Comparison of ENCODE assay signal across 8 cellular contexts in genomic region chr17:40559954-40560591, GRCh38. TPM values are rescaled to one million over a fixed set of nuclear protein-coding genes. Genes with fewer than 3 reads are reported as not detected.
DNase-seq lines count a peak whose midpoint lies in the region; ATAC-seq, FAIRE-seq and TF ChIP-seq lines count a peak whose summit lies in the region.

No MANE protein-coding gene starts in this region.

- H3K4me3 Mint-ChIP-seq in progenitor cell of endocrine pancreas (ENCODE audit: low read depth): no peak overlapping the region

- peak overlapping the region; percentile 95 to 99 for H3K27ac ChIP-seq in A549

- peaks cover 60% of the 10 kb centered on the region for H3K4me1 ChIP-seq in A549

- DNase-seq in A549 (ENCODE audit: low read depth in 1 of 2, low spot score in 1 of 2) (peak; percentile 97 to 99), NCI-H1436 treated with DMSO at 0.1 percent for 48 hours (lab: John Stamatoyannopoulos, UW) (peak; percentile 64), T follicular helper cell (ENCODE audit: low read depth) (peak; percentile 79), amniotic stem cell (lab: John Stamatoyannopoulos, UW) (peak; percentile 83), left cardiac atrium (peak; percentile 89), progenitor cell of endocrine pancreas (ENCODE audit: low spot score, unreplicated experiment) (peak; percentile 86), urothelium cell line (ENCODE audit: low spot score) (peak; percentile 95)

- WGBS in A549 (ENCODE audit: missing lambda C conversion rate): 19% methylated on average over 12 of the region's 13 CpGs

- FAIRE-seq in A549 (lab: Jason Lieb, UNC) (peak; percentile 97), urothelium cell line (lab: Jason Lieb, UNC) (peak; percentile 35)

- POLR2A ChIA-PET in A549 (lab: Yijun Ruan, JAX): interaction anchor here (0.5 to 4.9 kb wide), 21 partner anchors 9 to 198 kb away, joined by 3 to 27 read pairs (median 7); partner anchors contain the start of genes IGFBP4 and TOP2A

- H3K4me2 ChIP-seq in A549: peak overlapping the region; percentile 69

- H3K9me3 Mint-ChIP-seq in progenitor cell of endocrine pancreas (ENCODE audit: low read depth): no peaks in the 10 kb centered on the region

- H3K27me3 Mint-ChIP-seq in progenitor cell of endocrine pancreas: peaks cover 56% of the 10 kb centered on the region

- TF ChIP-seq EP300 in A549 (IDR thresholded peaks at IDR 0.05): peak in 1 of 2 experiments; percentile 22; a peak in 1 of 5 replicates

- no peak overlapping the region for H3K4me3 ChIP-seq in A549

- no peak overlapping the region for H3K27ac Mint-ChIP-seq in progenitor cell of endocrine pancreas

- TF ChIP-seq RAD21 in A549 (conservative IDR thresholded peaks at IDR 0.05 in 1 of 2, IDR thresholded peaks at IDR 0.05 in 1 of 2): peak; percentile 100

- CTCF ChIA-PET in A549 (lab: Yijun Ruan, JAX): interaction anchor here (0.6 to 26.0 kb wide), 62 partner anchors 10 to 1110 kb away, joined by 3 to 1144 read pairs (median 6); partner anchors contain the start of genes GJD3, IGFBP4, TNS4 and TOP2A

- no peaks in the 10 kb centered on the region for H3K9me3 ChIP-seq in A549

- ATAC-seq in A549 (peak; percentile 84 to 90), GM18517 (IDR thresholded peaks at IDR 0.05; ENCODE audit: unreplicated experiment) (peak; percentile 15), left cardiac atrium (peak; percentile 81 to 84)

- no peak for TF ChIP-seq POLR2A in A549 (IDR thresholded peaks at IDR 0.05; ENCODE audit: low read length)

- H3K4me1 Mint-ChIP-seq in progenitor cell of endocrine pancreas (ENCODE audit: low read depth): no peaks in the 10 kb centered on the region

- TF ChIP-seq CTCF in A549 (IDR thresholded peaks at IDR 0.05) (peak; percentile 99), progenitor cell of endocrine pancreas (IDR thresholded peaks at IDR 0.05; ENCODE audit: unreplicated experiment) (peak; percentile 94)

- no peaks in the 10 kb centered on the region for H3K36me3 Mint-ChIP-seq in progenitor cell of endocrine pancreas (ENCODE audit: insufficient read depth)

- intact Hi-C loops in left cardiac atrium (cut with DNase I): loop anchor here in 1 of 2 donors (2.0 to 5.0 kb wide), 2 partner anchors 118 to 201 kb away; partner anchors contain the start of gene IGFBP4

TF ChIP-seq in A549, 52 proteins besides CTCF, POLR2A, EP300 and RAD21 (continues in another document):
- TF ChIP-seq SMC3 (IDR thresholded peaks at IDR 0.05) (peak; percentile 99), RCOR1 (IDR thresholded peaks at IDR 0.05; ENCODE audit: low read depth, low read length) (no peak), MAX (IDR thresholded peaks at IDR 0.05) (peak; percentile 92), CHD2 (IDR thresholded peaks at IDR 0.05; ENCODE audit: low read length, partially characterized antibody) (peak; percentile 29), EHF (CRISPR knock-in tag; IDR thresholded peaks at IDR 0.05) (peak; percentile 95), PHF8 (IDR thresholded peaks at IDR 0.05; ENCODE audit: borderline replicate concordance, low read depth) (no peak), ZSCAN20 (CRISPR knock-in tag; IDR thresholded peaks at IDR 0.05) (peak; percentile 91), TFCP2L1 (CRISPR knock-in tag; IDR thresholded peaks at IDR 0.05) (peak; percentile 96), E2F6 (IDR thresholded peaks at IDR 0.05; ENCODE audit: borderline replicate concordance, low read depth) (peak; percentile 90; the same call in 1 of the 2 replicates), RNF2 (IDR thresholded peaks at IDR 0.05; ENCODE audit: borderline replicate concordance, low read depth) (no peak), FOSL2 (IDR thresholded peaks at IDR 0.05) (no peak), FOSL2 (CRISPR knock-in tag; IDR thresholded peaks at IDR 0.05) (peak; percentile 55), ZNF302 (CRISPR knock-in tag; IDR thresholded peaks at IDR 0.05) (no peak), JUNB (IDR thresholded peaks at IDR 0.05) (no peak), GATA3 (IDR thresholded peaks at IDR 0.05; ENCODE audit: borderline replicate concordance) (no peak), FOXS1 (CRISPR knock-in tag; IDR thresholded peaks at IDR 0.05) (peak; percentile 85; the same call in 1 of the 2 replicates), CBX8 (IDR thresholded peaks at IDR 0.05) (no peak), KDM1A (IDR thresholded peaks at IDR 0.05; ENCODE audit: low read depth) (no peak), JUN (IDR thresholded peaks at IDR 0.05) (peak; percentile 53 to 92; a peak in 4 of 5 replicates), HOXB13 (CRISPR knock-in tag; IDR thresholded peaks at IDR 0.05; ENCODE audit: low read depth) (peak; percentile 95; the same call in 1 of the 2 replicates), BHLHE40 (IDR thresholded peaks at IDR 0.05; ENCODE audit: low read depth, low read length) (no peak), MYC (IDR thresholded peaks at IDR 0.05; ENCODE audit: borderline replicate concordance, low read length) (peak; percentile 57; the same call in 1 of the 2 replicates), POLR2AphosphoS2 (conservative IDR thresholded peaks at IDR 0.05; ENCODE audit: low read length) (peak; percentile 84), HMGXB4 (CRISPR knock-in tag; IDR thresholded peaks at IDR 0.05; ENCODE audit: borderline replicate concordance) (0 out of 2 replicates have a peak, but pooled peaks have one; percentile 48), HOXB5 (CRISPR knock-in tag; IDR thresholded peaks at IDR 0.05) (peak; percentile 98), HOXA7 (CRISPR knock-in tag; IDR thresholded peaks at IDR 0.05) (peak; percentile 92), SREBF2 (IDR thresholded peaks at IDR 0.05) (no peak), MAFK (IDR thresholded peaks at IDR 0.05; ENCODE audit: partially characterized antibody) (no peak), TP53 (CRISPR knock-in tag; IDR thresholded peaks at IDR 0.05) (peak; percentile 91; the same call in 1 of the 2 replicates), FOSB (CRISPR knock-in tag; IDR thresholded peaks at IDR 0.05) (peak; percentile 72), HEYL (CRISPR knock-in tag; IDR thresholded peaks at IDR 0.05) (peak; percentile 86)
- TF ChIP-seq, protein P1, sequence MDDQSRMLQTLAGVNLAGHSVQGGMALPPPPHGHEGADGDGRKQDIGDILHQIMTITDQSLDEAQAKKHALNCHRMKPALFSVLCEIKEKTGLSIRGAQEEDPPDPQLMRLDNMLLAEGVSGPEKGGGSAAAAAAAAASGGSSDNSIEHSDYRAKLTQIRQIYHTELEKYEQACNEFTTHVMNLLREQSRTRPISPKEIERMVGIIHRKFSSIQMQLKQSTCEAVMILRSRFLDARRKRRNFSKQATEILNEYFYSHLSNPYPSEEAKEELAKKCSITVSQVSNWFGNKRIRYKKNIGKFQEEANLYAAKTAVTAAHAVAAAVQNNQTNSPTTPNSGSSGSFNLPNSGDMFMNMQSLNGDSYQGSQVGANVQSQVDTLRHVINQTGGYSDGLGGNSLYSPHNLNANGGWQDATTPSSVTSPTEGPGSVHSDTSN (IDR thresholded peaks at IDR 0.05): no peak
- TF ChIP-seq, protein P2, sequence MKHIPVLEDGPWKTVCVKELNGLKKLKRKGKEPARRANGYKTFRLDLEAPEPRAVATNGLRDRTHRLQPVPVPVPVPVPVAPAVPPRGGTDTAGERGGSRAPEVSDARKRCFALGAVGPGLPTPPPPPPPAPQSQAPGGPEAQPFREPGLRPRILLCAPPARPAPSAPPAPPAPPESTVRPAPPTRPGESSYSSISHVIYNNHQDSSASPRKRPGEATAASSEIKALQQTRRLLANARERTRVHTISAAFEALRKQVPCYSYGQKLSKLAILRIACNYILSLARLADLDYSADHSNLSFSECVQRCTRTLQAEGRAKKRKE (CRISPR knock-in tag; IDR thresholded peaks at IDR 0.05; ENCODE audit: low read depth): peak; percentile 93

RNA-seq across cellular contexts. Expression of gene CCR7, which starts 5.2 kb away (rescaled TPM):
- 1.4 and 1.9 TPM in 2 replicates for polyA plus RNA-seq in A549 (2011; rRNA removed)
- 0.79 and 1.5 TPM in 2 replicates for polyA plus RNA-seq in A549 (2012; cell fraction: cytosol; rRNA removed)
- 3.0 and 3.2 TPM in 2 replicates for polyA plus RNA-seq in A549 (2012; cell fraction: nucleus; rRNA removed)
- polyA plus RNA-seq in A549 (2017; fragmentation: RNase III; extraction: RNeasy Plus Mini Kit Qiagen cat#74134 plus additional on column Dnase treatment): 0.72 to 0.84 TPM (median 0.76 TPM) in 3 replicates
- 1.7 and 3.3 TPM in 2 replicates for polyA minus RNA-seq in A549 (2011; rRNA and poly(A)+ RNA removed)
- under 1 TPM; 0.29 to 0.53 TPM for total RNA-seq in left cardiac atrium
- not detected in 2 replicates for total RNA-seq in progenitor cell of endocrine pancreas

RNA-seq across cellular contexts. Expression of gene TNS4, which starts 58.6 kb away (rescaled TPM):
- 24.2 and 45.9 TPM in 2 replicates for polyA plus RNA-seq in A549 (2011; rRNA removed)
- polyA plus RNA-seq in A549 (2012; cell fraction: cytosol; rRNA removed): 18.0 and 30.2 TPM in 2 replicates
- 83.8 and 125 TPM in 2 replicates for polyA plus RNA-seq in A549 (2012; cell fraction: nucleus; rRNA removed)
- 61.6 to 75.9 TPM (median 73.5 TPM) in 3 replicates for polyA plus RNA-seq in A549 (2017; fragmentation: RNase III; extraction: RNeasy Plus Mini Kit Qiagen cat#74134 plus additional on column Dnase treatment)
- polyA minus RNA-seq in A549 (2011; rRNA and poly(A)+ RNA removed): 62.8 and 79.7 TPM in 2 replicates
- not detected for total RNA-seq in left cardiac atrium
- not detected in 2 replicates for total RNA-seq in progenitor cell of endocrine pancreas

Comparison
In these comparisons a context has a peak if more than half of its experiments do, and no peak if none do; other contexts are left out.
1. ATAC-seq: peak in every context shown above with its lines; median percentile 87 in A549; 82 in left cardiac atrium; 15 in GM18517.